1 cellular context compared by ENCODE assay signal in the genomic region with DNA sequence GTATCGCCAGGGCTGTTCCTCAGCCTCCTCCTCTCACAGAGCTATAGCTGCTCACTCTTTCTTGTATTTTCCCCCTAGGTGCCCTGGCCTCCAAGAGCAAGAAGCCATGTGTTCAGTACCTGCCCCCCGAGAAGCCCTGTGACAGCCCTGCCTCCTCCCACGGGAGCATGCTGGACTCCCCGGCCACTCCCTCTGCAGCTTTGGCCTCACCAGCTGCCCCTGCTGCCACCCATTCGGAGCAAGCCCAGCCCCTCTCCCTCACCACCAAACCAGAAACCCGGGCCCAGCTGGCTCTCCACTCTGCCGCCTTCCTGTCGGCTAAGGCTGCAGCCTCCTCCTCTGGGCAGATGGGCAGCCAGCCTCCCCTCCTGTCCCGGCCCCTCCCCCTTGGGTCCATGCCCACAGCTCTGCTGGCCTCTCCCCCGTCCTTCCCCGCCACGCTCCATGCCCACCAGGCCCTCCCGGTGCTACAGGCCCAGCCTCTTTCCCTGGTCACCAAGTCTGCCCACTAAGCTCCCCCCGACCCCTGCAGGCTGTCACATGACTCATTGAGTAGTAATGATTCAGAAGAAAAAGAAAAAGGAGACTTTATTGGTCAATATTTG.
TF ChIP-seq lines count a peak whose summit lies in the region.

No MANE protein-coding gene starts in this region.

TF ChIP-seq in HepG2, 621 proteins besides CTCF, POLR2A, EP300 and RAD21 (continued from another document and continues in another):
- TF ChIP-seq ZNF362 (CRISPR knock-in tag; IDR thresholded peaks at IDR 0.05; ENCODE audit: borderline replicate concordance) (no peak), DNMT1 (CRISPR knock-in tag; IDR thresholded peaks at IDR 0.05) (no peak), ZBTB1 (CRISPR knock-in tag; IDR thresholded peaks at IDR 0.05; ENCODE audit: borderline replicate concordance) (no peak), MXD3 (CRISPR knock-in tag; IDR thresholded peaks at IDR 0.05) (0 out of 2 replicates have a peak, but pooled peaks have one; percentile 34), MIER3 (CRISPR knock-in tag; IDR thresholded peaks at IDR 0.05; ENCODE audit: borderline replicate concordance) (peak; percentile 45; the same call in 1 of the 2 replicates), ZNF672 (CRISPR knock-in tag; IDR thresholded peaks at IDR 0.05) (no peak), ATF1 (CRISPR knock-in tag; IDR thresholded peaks at IDR 0.05) (no peak), TAF1 (CRISPR knock-in tag; IDR thresholded peaks at IDR 0.05) (no peak; the same call in 1 of the 2 replicates), ZNF274 (CRISPR knock-in tag; IDR thresholded peaks at IDR 0.05) (no peak), MTA1 (CRISPR knock-in tag; IDR thresholded peaks at IDR 0.05; ENCODE audit: borderline replicate concordance) (no peak; the same call in 1 of the 2 replicates), ZMAT3 (CRISPR knock-in tag; conservative IDR thresholded peaks at IDR 0.05) (no peak), MBNL3 (CRISPR knock-in tag; conservative IDR thresholded peaks at IDR 0.05) (no peak), HNRNPL (IDR thresholded peaks at IDR 0.05; ENCODE audit: low read depth, low read length) (peak; percentile 99), HIC2 (CRISPR knock-in tag; IDR thresholded peaks at IDR 0.05; ENCODE audit: low read depth) (peak; percentile 93), SALL1 (CRISPR knock-in tag; IDR thresholded peaks at IDR 0.05) (peak; percentile 70), ZNF264 (CRISPR knock-in tag; IDR thresholded peaks at IDR 0.05) (no peak), ZEB1 (IDR thresholded peaks at IDR 0.05; ENCODE audit: insufficient replicate concordance, low read depth) (no peak), TOPORS (CRISPR knock-in tag; IDR thresholded peaks at IDR 0.05) (no peak), ATRX (CRISPR knock-in tag; IDR thresholded peaks at IDR 0.05; ENCODE audit: borderline replicate concordance) (no peak), RFXAP (CRISPR knock-in tag; IDR thresholded peaks at IDR 0.05; ENCODE audit: borderline replicate concordance) (no peak), ZNF34 (CRISPR knock-in tag; IDR thresholded peaks at IDR 0.05; ENCODE audit: borderline replicate concordance) (no peak), MAF1 (CRISPR knock-in tag; IDR thresholded peaks at IDR 0.05; ENCODE audit: borderline replicate concordance) (no peak), ZNF616 (CRISPR knock-in tag; IDR thresholded peaks at IDR 0.05; ENCODE audit: low read depth) (no peak), NCOR1 (IDR thresholded peaks at IDR 0.05; ENCODE audit: borderline replicate concordance, low read length) (peak; percentile 43; the same call in 1 of the 2 replicates), ETV6 (CRISPR knock-in tag; conservative IDR thresholded peaks at IDR 0.05) (no peak), MAFF (IDR thresholded peaks at IDR 0.05; ENCODE audit: low read depth, low read length) (no peak), GATAD1 (CRISPR knock-in tag; IDR thresholded peaks at IDR 0.05) (0 out of 2 replicates have a peak, but pooled peaks have one; percentile 22)
- TF ChIP-seq, protein P1, sequence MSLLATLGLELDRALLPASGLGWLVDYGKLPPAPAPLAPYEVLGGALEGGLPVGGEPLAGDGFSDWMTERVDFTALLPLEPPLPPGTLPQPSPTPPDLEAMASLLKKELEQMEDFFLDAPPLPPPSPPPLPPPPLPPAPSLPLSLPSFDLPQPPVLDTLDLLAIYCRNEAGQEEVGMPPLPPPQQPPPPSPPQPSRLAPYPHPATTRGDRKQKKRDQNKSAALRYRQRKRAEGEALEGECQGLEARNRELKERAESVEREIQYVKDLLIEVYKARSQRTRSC (CRISPR knock-in tag; IDR thresholded peaks at IDR 0.05; ENCODE audit: low read depth) = no peak
- TF ChIP-seq, protein P2, sequence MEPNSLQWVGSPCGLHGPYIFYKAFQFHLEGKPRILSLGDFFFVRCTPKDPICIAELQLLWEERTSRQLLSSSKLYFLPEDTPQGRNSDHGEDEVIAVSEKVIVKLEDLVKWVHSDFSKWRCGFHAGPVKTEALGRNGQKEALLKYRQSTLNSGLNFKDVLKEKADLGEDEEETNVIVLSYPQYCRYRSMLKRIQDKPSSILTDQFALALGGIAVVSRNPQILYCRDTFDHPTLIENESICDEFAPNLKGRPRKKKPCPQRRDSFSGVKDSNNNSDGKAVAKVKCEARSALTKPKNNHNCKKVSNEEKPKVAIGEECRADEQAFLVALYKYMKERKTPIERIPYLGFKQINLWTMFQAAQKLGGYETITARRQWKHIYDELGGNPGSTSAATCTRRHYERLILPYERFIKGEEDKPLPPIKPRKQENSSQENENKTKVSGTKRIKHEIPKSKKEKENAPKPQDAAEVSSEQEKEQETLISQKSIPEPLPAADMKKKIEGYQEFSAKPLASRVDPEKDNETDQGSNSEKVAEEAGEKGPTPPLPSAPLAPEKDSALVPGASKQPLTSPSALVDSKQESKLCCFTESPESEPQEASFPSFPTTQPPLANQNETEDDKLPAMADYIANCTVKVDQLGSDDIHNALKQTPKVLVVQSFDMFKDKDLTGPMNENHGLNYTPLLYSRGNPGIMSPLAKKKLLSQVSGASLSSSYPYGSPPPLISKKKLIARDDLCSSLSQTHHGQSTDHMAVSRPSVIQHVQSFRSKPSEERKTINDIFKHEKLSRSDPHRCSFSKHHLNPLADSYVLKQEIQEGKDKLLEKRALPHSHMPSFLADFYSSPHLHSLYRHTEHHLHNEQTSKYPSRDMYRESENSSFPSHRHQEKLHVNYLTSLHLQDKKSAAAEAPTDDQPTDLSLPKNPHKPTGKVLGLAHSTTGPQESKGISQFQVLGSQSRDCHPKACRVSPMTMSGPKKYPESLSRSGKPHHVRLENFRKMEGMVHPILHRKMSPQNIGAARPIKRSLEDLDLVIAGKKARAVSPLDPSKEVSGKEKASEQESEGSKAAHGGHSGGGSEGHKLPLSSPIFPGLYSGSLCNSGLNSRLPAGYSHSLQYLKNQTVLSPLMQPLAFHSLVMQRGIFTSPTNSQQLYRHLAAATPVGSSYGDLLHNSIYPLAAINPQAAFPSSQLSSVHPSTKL (CRISPR knock-in tag; IDR thresholded peaks at IDR 0.05) = peak; percentile 54
- TF ChIP-seq, protein P3, sequence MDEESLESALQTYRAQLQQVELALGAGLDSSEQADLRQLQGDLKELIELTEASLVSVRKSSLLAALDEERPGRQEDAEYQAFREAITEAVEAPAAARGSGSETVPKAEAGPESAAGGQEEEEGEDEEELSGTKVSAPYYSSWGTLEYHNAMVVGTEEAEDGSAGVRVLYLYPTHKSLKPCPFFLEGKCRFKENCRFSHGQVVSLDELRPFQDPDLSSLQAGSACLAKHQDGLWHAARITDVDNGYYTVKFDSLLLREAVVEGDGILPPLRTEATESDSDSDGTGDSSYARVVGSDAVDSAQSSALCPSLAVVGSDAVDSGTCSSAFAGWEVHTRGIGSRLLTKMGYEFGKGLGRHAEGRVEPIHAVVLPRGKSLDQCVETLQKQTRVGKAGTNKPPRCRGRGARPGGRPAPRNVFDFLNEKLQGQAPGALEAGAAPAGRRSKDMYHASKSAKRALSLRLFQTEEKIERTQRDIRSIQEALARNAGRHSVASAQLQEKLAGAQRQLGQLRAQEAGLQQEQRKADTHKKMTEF (CRISPR knock-in tag; IDR thresholded peaks at IDR 0.05) = no peak
- TF ChIP-seq, protein P4, sequence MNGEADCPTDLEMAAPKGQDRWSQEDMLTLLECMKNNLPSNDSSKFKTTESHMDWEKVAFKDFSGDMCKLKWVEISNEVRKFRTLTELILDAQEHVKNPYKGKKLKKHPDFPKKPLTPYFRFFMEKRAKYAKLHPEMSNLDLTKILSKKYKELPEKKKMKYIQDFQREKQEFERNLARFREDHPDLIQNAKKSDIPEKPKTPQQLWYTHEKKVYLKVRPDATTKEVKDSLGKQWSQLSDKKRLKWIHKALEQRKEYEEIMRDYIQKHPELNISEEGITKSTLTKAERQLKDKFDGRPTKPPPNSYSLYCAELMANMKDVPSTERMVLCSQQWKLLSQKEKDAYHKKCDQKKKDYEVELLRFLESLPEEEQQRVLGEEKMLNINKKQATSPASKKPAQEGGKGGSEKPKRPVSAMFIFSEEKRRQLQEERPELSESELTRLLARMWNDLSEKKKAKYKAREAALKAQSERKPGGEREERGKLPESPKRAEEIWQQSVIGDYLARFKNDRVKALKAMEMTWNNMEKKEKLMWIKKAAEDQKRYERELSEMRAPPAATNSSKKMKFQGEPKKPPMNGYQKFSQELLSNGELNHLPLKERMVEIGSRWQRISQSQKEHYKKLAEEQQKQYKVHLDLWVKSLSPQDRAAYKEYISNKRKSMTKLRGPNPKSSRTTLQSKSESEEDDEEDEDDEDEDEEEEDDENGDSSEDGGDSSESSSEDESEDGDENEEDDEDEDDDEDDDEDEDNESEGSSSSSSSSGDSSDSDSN (CRISPR knock-in tag; IDR thresholded peaks at IDR 0.05) = peak; percentile 51; the same call in 1 of the 2 replicates
- TF ChIP-seq, protein P5, sequence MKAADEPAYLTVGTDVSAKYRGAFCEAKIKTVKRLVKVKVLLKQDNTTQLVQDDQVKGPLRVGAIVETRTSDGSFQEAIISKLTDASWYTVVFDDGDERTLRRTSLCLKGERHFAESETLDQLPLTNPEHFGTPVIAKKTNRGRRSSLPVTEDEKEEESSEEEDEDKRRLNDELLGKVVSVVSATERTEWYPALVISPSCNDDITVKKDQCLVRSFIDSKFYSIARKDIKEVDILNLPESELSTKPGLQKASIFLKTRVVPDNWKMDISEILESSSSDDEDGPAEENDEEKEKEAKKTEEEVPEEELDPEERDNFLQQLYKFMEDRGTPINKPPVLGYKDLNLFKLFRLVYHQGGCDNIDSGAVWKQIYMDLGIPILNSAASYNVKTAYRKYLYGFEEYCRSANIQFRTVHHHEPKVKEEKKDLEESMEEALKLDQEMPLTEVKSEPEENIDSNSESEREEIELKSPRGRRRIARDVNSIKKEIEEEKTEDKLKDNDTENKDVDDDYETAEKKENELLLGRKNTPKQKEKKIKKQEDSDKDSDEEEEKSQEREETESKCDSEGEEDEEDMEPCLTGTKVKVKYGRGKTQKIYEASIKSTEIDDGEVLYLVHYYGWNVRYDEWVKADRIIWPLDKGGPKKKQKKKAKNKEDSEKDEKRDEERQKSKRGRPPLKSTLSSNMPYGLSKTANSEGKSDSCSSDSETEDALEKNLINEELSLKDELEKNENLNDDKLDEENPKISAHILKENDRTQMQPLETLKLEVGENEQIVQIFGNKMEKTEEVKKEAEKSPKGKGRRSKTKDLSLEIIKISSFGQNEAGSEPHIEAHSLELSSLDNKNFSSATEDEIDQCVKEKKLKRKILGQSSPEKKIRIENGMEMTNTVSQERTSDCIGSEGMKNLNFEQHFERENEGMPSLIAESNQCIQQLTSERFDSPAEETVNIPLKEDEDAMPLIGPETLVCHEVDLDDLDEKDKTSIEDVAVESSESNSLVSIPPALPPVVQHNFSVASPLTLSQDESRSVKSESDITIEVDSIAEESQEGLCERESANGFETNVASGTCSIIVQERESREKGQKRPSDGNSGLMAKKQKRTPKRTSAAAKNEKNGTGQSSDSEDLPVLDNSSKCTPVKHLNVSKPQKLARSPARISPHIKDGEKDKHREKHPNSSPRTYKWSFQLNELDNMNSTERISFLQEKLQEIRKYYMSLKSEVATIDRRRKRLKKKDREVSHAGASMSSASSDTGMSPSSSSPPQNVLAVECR (CRISPR knock-in tag; IDR thresholded peaks at IDR 0.05; ENCODE audit: borderline replicate concordance) = peak; percentile 37; the same call in 1 of the 2 replicates
- TF ChIP-seq, protein P6, sequence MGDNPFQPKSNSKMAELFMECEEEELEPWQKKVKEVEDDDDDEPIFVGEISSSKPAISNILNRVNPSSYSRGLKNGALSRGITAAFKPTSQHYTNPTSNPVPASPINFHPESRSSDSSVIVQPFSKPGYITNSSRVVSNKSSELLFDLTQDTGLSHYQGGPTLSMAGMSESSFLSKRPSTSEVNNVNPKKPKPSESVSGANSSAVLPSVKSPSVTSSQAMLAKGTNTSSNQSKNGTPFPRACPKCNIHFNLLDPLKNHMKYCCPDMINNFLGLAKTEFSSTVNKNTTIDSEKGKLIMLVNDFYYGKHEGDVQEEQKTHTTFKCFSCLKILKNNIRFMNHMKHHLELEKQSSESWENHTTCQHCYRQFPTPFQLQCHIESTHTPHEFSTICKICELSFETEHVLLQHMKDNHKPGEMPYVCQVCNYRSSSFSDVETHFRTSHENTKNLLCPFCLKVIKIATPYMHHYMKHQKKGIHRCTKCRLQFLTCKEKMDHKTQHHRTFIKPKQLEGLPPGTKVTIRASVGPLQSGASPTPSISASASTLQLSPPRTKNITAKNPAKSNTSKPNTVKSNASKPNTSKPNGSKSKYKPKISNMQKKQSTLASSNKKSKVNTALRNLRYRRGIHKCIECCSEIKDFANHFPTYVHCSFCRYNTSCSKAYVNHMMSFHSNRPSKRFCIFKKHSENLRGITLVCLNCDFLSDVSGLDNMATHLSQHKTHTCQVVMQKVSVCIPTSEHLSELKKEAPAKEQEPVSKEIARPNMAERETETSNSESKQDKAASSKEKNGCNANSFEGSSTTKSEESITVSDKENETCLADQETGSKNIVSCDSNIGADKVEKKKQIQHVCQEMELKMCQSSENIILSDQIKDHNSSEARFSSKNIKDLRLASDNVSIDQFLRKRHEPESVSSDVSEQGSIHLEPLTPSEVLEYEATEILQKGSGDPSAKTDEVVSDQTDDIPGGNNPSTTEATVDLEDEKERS (CRISPR knock-in tag; IDR thresholded peaks at IDR 0.05) = no peak
